In the genomic region with DNA sequence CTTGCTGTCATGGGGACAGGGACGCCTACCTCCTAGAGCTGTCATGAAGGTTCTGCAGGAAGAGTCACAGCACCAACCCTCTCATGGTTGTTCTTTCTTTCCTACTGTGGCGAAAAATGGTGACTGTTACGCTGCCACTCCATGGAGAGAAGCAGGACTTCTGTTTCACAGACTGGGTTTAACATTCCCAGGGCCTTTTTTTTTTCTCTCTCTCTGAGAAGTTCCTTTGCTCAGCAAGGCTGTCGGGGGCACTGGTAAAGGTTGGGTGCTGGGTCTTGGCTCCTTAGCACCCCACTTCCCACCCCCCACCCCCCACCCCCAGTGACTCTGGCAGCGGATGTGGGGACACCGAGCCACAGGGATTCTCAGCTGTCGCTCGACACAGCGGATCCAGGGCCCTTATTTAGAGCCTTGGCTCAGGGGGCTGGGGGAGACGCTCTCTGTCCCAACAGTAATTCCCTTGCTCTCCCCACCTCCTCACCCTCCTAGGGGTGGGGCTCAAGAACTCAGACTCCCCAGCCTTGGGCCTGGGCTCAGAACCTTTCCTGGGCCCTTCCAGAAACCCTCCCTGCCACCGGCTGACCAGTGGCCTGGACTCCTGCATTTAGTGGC, we compare ENCODE assay signal across 22 cellular contexts. TPM values are rescaled to one million over a fixed set of nuclear protein-coding genes. Genes with fewer than 3 reads are reported as not detected.
DNase-seq lines count a peak whose midpoint lies in the region; ATAC-seq and TF ChIP-seq lines count a peak whose summit lies in the region.
"Had no signal": no experiment of that assay in that cellular context is flagged by ENCODE, and none has a peak within 500 bp of the region (broad histone marks: within the 10 kb centered on the region; RNA-seq: fewer than 3 reads in every experiment).

No MANE protein-coding gene starts in this region.

- peaks cover 10% of the 10 kb centered on the region for H3K27me3 Mint-ChIP-seq in neural progenitor cell (ENCODE audit: insufficient read depth, low read depth)
- no peaks in the 10 kb centered on the region for H3K27me3 Mint-ChIP-seq in naive thymus-derived CD8-positive, alpha-beta T cell

- no peak overlapping the region for H3K9ac ChIP-seq in neural progenitor cell

- no peak overlapping the region for H3K4me2 ChIP-seq in neural progenitor cell

- H3K79me2 ChIP-seq in neural progenitor cell (ENCODE audit: low read depth) = no peaks in the 10 kb centered on the region

- peak overlapping the region; percentile 26 for H2AFZ ChIP-seq in neural progenitor cell (replicated peaks)

- H3K36me3 ChIP-seq in SJCRH30 (no peaks in the 10 kb centered on the region), esophagus squamous epithelium (no peaks in the 10 kb centered on the region), neural progenitor cell (no peaks in the 10 kb centered on the region), tibial artery (no peaks in the 10 kb centered on the region)
- H3K36me3 ChIP-seq: pancreas had no signal

- POLR2A ChIA-PET in naive thymus-derived CD8-positive, alpha-beta T cell (lab: Charles Lee) = no interaction called here

- H3K4me1 Mint-ChIP-seq in neural progenitor cell = peaks cover 24% of the 10 kb centered on the region
- peaks cover 0 to 7% (median 1%) of the 10 kb centered on the region in 4 donors for H3K4me1 Mint-ChIP-seq in naive thymus-derived CD8-positive, alpha-beta T cell

- DNase-seq in SJCRH30 (peak; percentile 60 to 64), esophagus squamous epithelium (lab: John Stamatoyannopoulos, UW) (no peak), neural progenitor cell (ENCODE audit: low spot score) (no peak), tibial artery (no peak), cortex of kidney (lab: John Stamatoyannopoulos, UW) (no peak), Right ventricle myocardium inferior (ENCODE audit: missing footprints) (no peak)
- DNase-seq in naive thymus-derived CD8-positive, alpha-beta T cell = no peak
- DNase-seq: activated CD4-positive, alpha-beta T cell treated with anti-CD3 and anti-CD28 coated beads for 4 hours; activated CD8-positive, alpha-beta memory T cell treated with anti-CD3 and anti-CD28 coated beads, Interleukin-2, amount 50 U/mL, for 48 hours; activated naive CD4-positive, alpha-beta T cell treated with anti-CD3 and anti-CD28 coated beads, Interleukin-2, amount 50 U/mL, for 16 hours; C1 segment of cervical spinal cord; DMS79 treated with DMSO at 0.1 percent for 48 hours; effector memory CD4-positive, alpha-beta T cell; mesendoderm; NCI-H1436 treated with DMSO at 0.1 percent for 48 hours; NCI-H2227 treated with DMSO at 0.1 percent for 48 hours; NK-92 treated with Interleukin-12 subunit alpha and Interleukin-12 subunit beta, amount 100 ng/mL, for 24 hours; pancreas; SIG-M5; stimulated activated CD4-positive, alpha-beta T cell treated with anti-CD3 and anti-CD28 coated beads, Interleukin-15, amount 100 ng/mL, for 24 hours; T1000 had no signal

- H3K4me3 Mint-ChIP-seq in neural progenitor cell = no peak overlapping the region
- no peak overlapping the region for H3K4me3 Mint-ChIP-seq in naive thymus-derived CD8-positive, alpha-beta T cell

- H3K36me3 Mint-ChIP-seq in neural progenitor cell = no peaks in the 10 kb centered on the region
- H3K36me3 Mint-ChIP-seq in naive thymus-derived CD8-positive, alpha-beta T cell = no peaks in the 10 kb centered on the region

- peak overlapping the region; percentile 82 for H3K27ac Mint-ChIP-seq in neural progenitor cell
- peak overlapping the region in 1 of 10 donors; percentile 74 for H3K27ac Mint-ChIP-seq in naive thymus-derived CD8-positive, alpha-beta T cell

- TF ChIP-seq POLR2A in esophagus squamous epithelium (IDR thresholded peaks at IDR 0.05) = no peak
- TF ChIP-seq POLR2A in GM18505 (IDR thresholded peaks at IDR 0.05; ENCODE audit: borderline replicate concordance, extremely low read depth, insufficient read depth, insufficient read length) = no peak

- H3K9me3 ChIP-seq in SJCRH30 (replicated peaks) (no peaks in the 10 kb centered on the region), esophagus squamous epithelium (no peaks in the 10 kb centered on the region), neural progenitor cell (ENCODE audit: low read depth) (no peaks in the 10 kb centered on the region), tibial artery (no peaks in the 10 kb centered on the region)
- H3K9me3 ChIP-seq: pancreas had no signal

- H4K20me1 ChIP-seq in neural progenitor cell (ENCODE audit: low read depth) = no peaks in the 10 kb centered on the region

- intact Hi-C loops in esophagus squamous epithelium (cut with DNase I) = no loop called here
- intact Hi-C loops in tibial artery (cut with DNase I; ENCODE audit: low total_unique reads) = no loop called here
- intact Hi-C loops in Right ventricle myocardium inferior (cut with DNase I) = no loop called here

- H3K9me3 Mint-ChIP-seq in neural progenitor cell = no peaks in the 10 kb centered on the region
- H3K9me3 Mint-ChIP-seq in naive thymus-derived CD8-positive, alpha-beta T cell = no peaks in the 10 kb centered on the region

- no peaks in the 10 kb centered on the region for H3K27me3 ChIP-seq in SJCRH30
- H3K27me3 ChIP-seq in esophagus squamous epithelium = no peaks in the 10 kb centered on the region
- no peaks in the 10 kb centered on the region for H3K27me3 ChIP-seq in neural progenitor cell
- no peaks in the 10 kb centered on the region for H3K27me3 ChIP-seq in tibial artery
- H3K27me3 ChIP-seq: pancreas had no signal

- ATAC-seq in Right ventricle myocardium inferior (no peak), GM18505 (IDR thresholded peaks at IDR 0.05; ENCODE audit: unreplicated experiment) (no peak)
- ATAC-seq in naive thymus-derived CD8-positive, alpha-beta T cell = no peak
- ATAC-seq: pancreas had no signal

- TF ChIP-seq CTCF in esophagus squamous epithelium (IDR thresholded peaks at IDR 0.05) (no peak), neural progenitor cell (IDR thresholded peaks at IDR 0.05) (no peak), tibial artery (IDR thresholded peaks at IDR 0.05) (no peak)

- peak overlapping the region; percentile 78 for H3K27ac ChIP-seq in SJCRH30
- H3K27ac ChIP-seq in esophagus squamous epithelium = peak overlapping the region; percentile 24 to 95 (median 58)
- H3K27ac ChIP-seq in neural progenitor cell = no peak overlapping the region
- H3K27ac ChIP-seq in tibial artery = peak overlapping the region; percentile 90 to 94
- H3K27ac ChIP-seq: pancreas had no signal

- WGBS in esophagus squamous epithelium, 2 donors = 84 to 85% methylated on average over 3 to 4 of the region's 11 CpGs

- H3F3A ChIP-seq in neural progenitor cell (ENCODE audit: low read depth) = no peaks in the 10 kb centered on the region

- H3K4me1 ChIP-seq in SJCRH30 (peaks cover 40% of the 10 kb centered on the region), esophagus squamous epithelium (peaks cover 29 to 60% (median 44%) of the 10 kb centered on the region in 3 donors), neural progenitor cell (no peaks in the 10 kb centered on the region), tibial artery (peaks cover 0 to 84% (median 59%) of the 10 kb centered on the region in 4 donors)

- H3K4me3 ChIP-seq in SJCRH30 (peak overlapping the region; percentile 47), esophagus squamous epithelium (no peak overlapping the region), neural progenitor cell (no peak overlapping the region), tibial artery (no peak overlapping the region)
- H3K4me3 ChIP-seq: pancreas had no signal

RNA-seq across cellular contexts. Expression of gene DUSP1, which starts 34.4 kb away (rescaled TPM):
- total RNA-seq in SJCRH30 (2014; rRNA removed; shearing (Covaris generic)) = 18.1 and 19.4 TPM in 2 replicates
- total RNA-seq in esophagus squamous epithelium (100 to 1,000 TPM; 222 to 415 (median 252) TPM), neural progenitor cell (ENCODE audit: low replicate concordance) (4.2 and 12.8 TPM in 2 replicates), Right ventricle myocardium inferior (103 TPM)
- total RNA-seq in naive thymus-derived CD8-positive, alpha-beta T cell = 10 to 100 TPM; 23.5 to 24.1 TPM
- polyA plus RNA-seq in naive thymus-derived CD8-positive, alpha-beta T cell = 100 to 1,000 TPM; 102 to 660 (median 258) TPM

Comparison
In these comparisons a context has a peak if more than half of its experiments do, and no peak if none do; other contexts are left out.
1. DNase-seq: peak in SJCRH30 (2 of 2); none in esophagus squamous epithelium (single experiment), neural progenitor cell (single experiment), tibial artery (0 of 2), cortex of kidney (single experiment), Right ventricle myocardium inferior (single experiment) and naive thymus-derived CD8-positive, alpha-beta T cell (0 of 10).